ENCODE assay signal across 9 cellular contexts in genomic region chr12:84913151-84913550, GRCh38. TPM values are rescaled to one million over a fixed set of nuclear protein-coding genes. Genes with fewer than 3 reads are reported as not detected.
DNase-seq lines count a peak whose midpoint lies in the region; ATAC-seq, FAIRE-seq and TF ChIP-seq lines count a peak whose summit lies in the region.
"Had no signal": no experiment of that assay in that cellular context is flagged by ENCODE, and none has a peak within 500 bp of the region (broad histone marks: within the 10 kb centered on the region; RNA-seq: fewer than 3 reads in every experiment).

No MANE protein-coding gene starts in this region.

- H3K36me3 ChIP-seq in Peyer's patch: no peaks in the 10 kb centered on the region

- H3K4me3 ChIP-seq in fibroblast of mammary gland (ENCODE audit: control insufficient read depth, low read depth, low read length) (peak overlapping the region; percentile 86), Peyer's patch (peak overlapping the region in 2 of 4 donors; percentile 35 to 45)

- no peaks in the 10 kb centered on the region for H3K9me3 Mint-ChIP-seq in progenitor cell of endocrine pancreas (ENCODE audit: low read depth)
- peaks cover 0 to 4% (median 0%) of the 10 kb centered on the region in 3 donors for H3K9me3 Mint-ChIP-seq in T-cell

- peaks cover 68% of the 10 kb centered on the region for H3K27me3 Mint-ChIP-seq in progenitor cell of endocrine pancreas
- peaks cover 26 to 37% of the 10 kb centered on the region in 2 donors for H3K27me3 Mint-ChIP-seq in T-cell

- TF ChIP-seq CTCF in fibroblast of mammary gland (conservative IDR thresholded peaks at IDR 0.05; ENCODE audit: control insufficient read depth, insufficient read depth, low read depth, low read length): no peak
- TF ChIP-seq CTCF in progenitor cell of endocrine pancreas (IDR thresholded peaks at IDR 0.05; ENCODE audit: unreplicated experiment): no peak
- no peak for TF ChIP-seq CTCF in Peyer's patch (IDR thresholded peaks at IDR 0.05)

- ATAC-seq in T-cell (replicated peaks in 1 of 4): no peak

- H3K4me1 Mint-ChIP-seq in progenitor cell of endocrine pancreas (ENCODE audit: low read depth): peaks cover 10% of the 10 kb centered on the region
- H3K4me1 Mint-ChIP-seq in T-cell: peaks cover 6 to 14% (median 14%) of the 10 kb centered on the region in 3 donors

- POLR2A ChIA-PET in T-cell (lab: Charles Lee): no interaction called here

- peaks cover 0 to 14% (median 0%) of the 10 kb centered on the region in 4 donors for H3K4me1 ChIP-seq in Peyer's patch

- H3K27ac Mint-ChIP-seq in progenitor cell of endocrine pancreas: no peak overlapping the region
- H3K27ac Mint-ChIP-seq in T-cell: no peak overlapping the region

- no peaks in the 10 kb centered on the region for H3K9me3 ChIP-seq in Peyer's patch

- DNase-seq in ELR (ENCODE audit: low read depth) (peak; percentile 54), SHP77 (lab: John Stamatoyannopoulos, UW) (peak; percentile 55 to 66), fibroblast of mammary gland (ENCODE audit: low read depth) (peak; percentile 43), progenitor cell of endocrine pancreas (ENCODE audit: low spot score, unreplicated experiment) (no peak), T-cell (no peak), NCI-H524 treated with DMSO at 0.1 percent for 48 hours (lab: John Stamatoyannopoulos, UW) (no peak), Peyer's patch (no peak), RCC 7860 (ENCODE audit: low spot score) (no peak)
- DNase-seq: stimulated activated CD4-positive, alpha-beta T cell treated with anti-CD3 and anti-CD28 coated beads, Interleukin-4, amount 100 ng/mL, for 4 hours had no signal

- no peak for FAIRE-seq in RCC 7860 (lab: Jason Lieb, UNC)

- no peak for TF ChIP-seq POLR2A in Peyer's patch (IDR thresholded peaks at IDR 0.05)

- H3K36me3 Mint-ChIP-seq in progenitor cell of endocrine pancreas (ENCODE audit: insufficient read depth): no peaks in the 10 kb centered on the region
- H3K36me3 Mint-ChIP-seq in T-cell: no peaks in the 10 kb centered on the region

- CTCF ChIA-PET in T-cell (lab: Charles Lee): no interaction called here

- H3K27me3 ChIP-seq in Peyer's patch: peaks cover 0 to 6% of the 10 kb centered on the region in 2 donors

- H3K27ac ChIP-seq in Peyer's patch: no peak overlapping the region

- H3K4me3 Mint-ChIP-seq in progenitor cell of endocrine pancreas (ENCODE audit: low read depth) (peak overlapping the region; percentile 73), T-cell (peak overlapping the region in 1 of 3 donors; percentile 60)

RNA-seq across cellular contexts. Expression of gene SLC6A15, which starts 0.6 kb away (rescaled TPM):
- total RNA-seq in progenitor cell of endocrine pancreas: 0.57 and 1.1 TPM in 2 replicates
- under 1 TPM in 1 of 5 donors, not detected in 4; 0.12 TPM for total RNA-seq in T-cell
- total RNA-seq in Peyer's patch: 1 to 10 TPM in 1 of 4 donors, under 1 TPM in 1, not detected in 2; 0.80 to 1.4 TPM

Comparison
In these comparisons a context has a peak if more than half of its experiments do, and no peak if none do; other contexts are left out.
1. DNase-seq: peak in ELR (single experiment), SHP77 (2 of 2) and fibroblast of mammary gland (single experiment); none in progenitor cell of endocrine pancreas (single experiment), T-cell (0 of 34), NCI-H524 treated with DMSO at 0.1 percent for 48 hours (single experiment), Peyer's patch (0 of 3) and RCC 7860 (single experiment).